Comparison of ENCODE assay signal across 8 cellular contexts in genomic region chr17:32486091-32486700, GRCh38. TPM values are rescaled to one million over a fixed set of nuclear protein-coding genes. Genes with fewer than 3 reads are reported as not detected.
A peak's percentile ranks its signal among the peaks of the same experiment; 100 is the strongest.
DNase-seq lines count a peak whose midpoint lies in the region; ATAC-seq and TF ChIP-seq lines count a peak whose summit lies in the region.

No MANE protein-coding gene starts in this region.

- H3K4me1 ChIP-seq in CD8-positive, alpha-beta memory T cell (ENCODE audit: insufficient read depth, low read length) = peaks cover 40% of the 10 kb centered on the region
- peaks cover 29% of the 10 kb centered on the region for H3K4me1 ChIP-seq in Panc1 (ENCODE audit: control insufficient read depth, insufficient read depth, low read length)

- peak; percentile 94 for ATAC-seq in Panc1

- CTCF ChIA-PET in CD8-positive, alpha-beta memory T cell (lab: Charles Lee) = interaction anchor here (0.9 to 6.7 kb wide), 5 partner anchors 10 to 391 kb away, joined by 3 to 44 read pairs (median 4); partner anchors contain the start of gene MYO1D
- CTCF ChIA-PET in Panc1 (lab: Charles Lee) = interaction anchor here (0.7 kb wide), 1 partner anchor 25 kb away, joined by 3 read pairs; no protein-coding TSS in a partner anchor

- peaks cover 0 to 3% of the 10 kb centered on the region in 2 donors for H3K27me3 Mint-ChIP-seq in CD8-positive, alpha-beta memory T cell

- H3K27ac Mint-ChIP-seq in CD8-positive, alpha-beta memory T cell = peak overlapping the region in 5 of 8 donors; percentile 42 to 92 (median 66)

- H3K4me3 Mint-ChIP-seq in CD8-positive, alpha-beta memory T cell = peak overlapping the region; percentile 75 to 86 (median 82)

- H3K9me2 ChIP-seq in neural cell (ENCODE audit: insufficient read depth, low read length) = no peaks in the 10 kb centered on the region

- peaks cover 10% of the 10 kb centered on the region for H4K20me1 ChIP-seq in neural cell (ENCODE audit: insufficient read depth)

- peak overlapping the region; percentile 19 for H2AFZ ChIP-seq in neural cell (ENCODE audit: low read depth, low read length)

- H3K4me3 ChIP-seq in CD8-positive, alpha-beta memory T cell (ENCODE audit: low read length) = no peak overlapping the region
- H3K4me3 ChIP-seq in Panc1 (ENCODE audit: low read depth in 2 of 2, low read length in 2 of 2) (peak overlapping the region; percentile 47 to 59), foreskin fibroblast (ENCODE audit: low read depth in 1 of 2, low read length in 2 of 2) (peak overlapping the region; percentile 41 to 48), neural cell (ENCODE audit: low read length) (peak overlapping the region; percentile 63)

- intact Hi-C loops in Panc1 (cut with micrococcal nuclease; ENCODE audit: unreplicated experiment) = no loop called here

- peaks cover 3% of the 10 kb centered on the region for H3F3A ChIP-seq in neural cell (ENCODE audit: insufficient read depth, low read length, poor library complexity, severe bottlenecking)

- H3K36me3 Mint-ChIP-seq in CD8-positive, alpha-beta memory T cell = peaks cover 0 to 39% (median 2%) of the 10 kb centered on the region in 3 donors

- no peak for TF ChIP-seq CTCF in GM20000 (IDR thresholded peaks at IDR 0.05; ENCODE audit: extremely low read depth, missing control alignments)
- no peak for TF ChIP-seq CTCF in Panc1 (IDR thresholded peaks at IDR 0.05)
- TF ChIP-seq CTCF in foreskin fibroblast (IDR thresholded peaks at IDR 0.05; ENCODE audit: low read depth, low read length) = no peak
- TF ChIP-seq CTCF in neural cell (IDR thresholded peaks at IDR 0.05; ENCODE audit: poor library complexity, severe bottlenecking) = peak; percentile 15

- peaks cover 35 to 41% (median 38%) of the 10 kb centered on the region in 3 donors for H3K4me1 Mint-ChIP-seq in CD8-positive, alpha-beta memory T cell

- peak overlapping the region; percentile 41 for H3K4me2 ChIP-seq in neural cell (ENCODE audit: low read length)

- H3K27ac ChIP-seq in CD8-positive, alpha-beta memory T cell (ENCODE audit: low read depth, low read length) = no peak overlapping the region
- H3K27ac ChIP-seq in Panc1 (ENCODE audit: low read length) (peak overlapping the region; percentile 84), neural cell (ENCODE audit: low read length) (peak overlapping the region; percentile 93)

- no peaks in the 10 kb centered on the region for H3K9me3 Mint-ChIP-seq in CD8-positive, alpha-beta memory T cell

- no peak for TF ChIP-seq EP300 in neural cell (conservative IDR thresholded peaks at IDR 0.05; ENCODE audit: poor library complexity, severe bottlenecking)

- in situ Hi-C loops in Panc1 (cut with HindIII; ENCODE audit: low pct_unique_long_range_greater_than_20kb, low sequenced_read_pairs) = no loop called here

- peak; percentile 61 to 75 (median 71) for DNase-seq in CD8-positive, alpha-beta memory T cell
- DNase-seq in GM20000 (ENCODE audit: low spot score) = peak; percentile 95
- peak; percentile 79 for DNase-seq in HuH-7.5 (ENCODE audit: low spot score)
- no peak for DNase-seq in Panc1 (ENCODE audit: low read depth, low spot score)
- DNase-seq in activated effector memory CD4-positive, alpha-beta T cell treated with Interleukin-2 at 50 U/mL for 16 hours = peak; percentile 65
- peak; percentile 76 to 89 for DNase-seq in foreskin fibroblast
- DNase-seq in superior temporal gyrus (ENCODE audit: extremely low spot score) = peak; percentile 89

- peak overlapping the region; percentile 96 for H3K9ac ChIP-seq in neural cell (ENCODE audit: low read length)

- no peaks in the 10 kb centered on the region for H3K27me3 ChIP-seq in CD8-positive, alpha-beta memory T cell (ENCODE audit: insufficient read depth, low read length, poor library complexity, severe bottlenecking)
- H3K27me3 ChIP-seq in Panc1 (ENCODE audit: control insufficient read depth, insufficient read depth, low read length) (no peaks in the 10 kb centered on the region), neural cell (ENCODE audit: insufficient read depth, low read depth, low read length) (no peaks in the 10 kb centered on the region)

- H3K9me3 ChIP-seq in CD8-positive, alpha-beta memory T cell (ENCODE audit: low read length) = no peaks in the 10 kb centered on the region
- H3K9me3 ChIP-seq in Panc1 (ENCODE audit: control insufficient read depth, insufficient read depth, low read depth, low read length) = no peaks in the 10 kb centered on the region
- H3K9me3 ChIP-seq in neural cell (ENCODE audit: low read length) = no peaks in the 10 kb centered on the region

- H3K79me2 ChIP-seq in neural cell (replicated peaks; ENCODE audit: insufficient read depth, low read length) = peaks cover 37% of the 10 kb centered on the region

- POLR2A ChIA-PET in CD8-positive, alpha-beta memory T cell (lab: Charles Lee) = interaction anchor here (0.9 to 1.6 kb wide), 3 partner anchors 23 to 34 kb away, joined by 3 to 23 read pairs (median 3); no protein-coding TSS in a partner anchor
- POLR2A ChIA-PET in Panc1 (lab: Charles Lee) = no interaction called here

- BruUV-seq in Panc1 (replicated peaks; lab: Mats Ljungman, UMichigan) = no TSS peak

- no peak for TF ChIP-seq RAD21 in neural cell (conservative IDR thresholded peaks at IDR 0.05)

- peaks cover 6% of the 10 kb centered on the region for H3K36me3 ChIP-seq in CD8-positive, alpha-beta memory T cell (ENCODE audit: insufficient read depth, low read length)
- H3K36me3 ChIP-seq in Panc1 (ENCODE audit: control insufficient read depth, insufficient read depth, low read length) (peaks cover 14% of the 10 kb centered on the region; the same call in 1 of the 2 replicates), neural cell (ENCODE audit: insufficient read depth, low read length) (peaks cover 21% of the 10 kb centered on the region)

TF ChIP-seq in neural cell, 6 proteins besides CTCF, POLR2A, EP300 and RAD21:
- TF ChIP-seq MXI1 (conservative IDR thresholded peaks at IDR 0.05; ENCODE audit: poor library complexity, severe bottlenecking) (peak; percentile 61), REST (IDR thresholded peaks at IDR 0.05; ENCODE audit: borderline replicate concordance) (no peak), POLR2AphosphoS5 (IDR thresholded peaks at IDR 0.05) (peak; percentile 69), SMC3 (conservative IDR thresholded peaks at IDR 0.05; ENCODE audit: poor library complexity) (peak; percentile 38)

RNA-seq across cellular contexts. Expression of gene CDK5R1, which starts 0.6 kb away (rescaled TPM):
- 1 to 10 TPM; 6.8 to 7.0 TPM for total RNA-seq in CD8-positive, alpha-beta memory T cell
- polyA plus RNA-seq in CD8-positive, alpha-beta memory T cell = 6.0 TPM
- 7.9 TPM for total RNA-seq in Panc1 (2021; ENCODE audit: unreplicated experiment)
- 6.8 TPM for polyA plus RNA-seq in Panc1 (2012; ENCODE audit: insufficient read length)
- 199 and 213 TPM in 2 replicates for polyA plus RNA-seq in neural cell
- polyA minus RNA-seq in neural cell = 271 and 294 TPM in 2 replicates

RNA-seq across cellular contexts. Expression of gene PSMD11, which starts 41.9 kb away (rescaled TPM):
- 100 to 1,000 TPM; 175 to 187 TPM for total RNA-seq in CD8-positive, alpha-beta memory T cell
- polyA plus RNA-seq in CD8-positive, alpha-beta memory T cell = 145 TPM
- total RNA-seq in Panc1 (2021; ENCODE audit: unreplicated experiment) = 212 TPM
- polyA plus RNA-seq in Panc1 (2012; ENCODE audit: insufficient read length) = 86.3 TPM
- polyA plus RNA-seq in neural cell = 43.9 and 54.1 TPM in 2 replicates
- 89.0 and 92.8 TPM in 2 replicates for polyA minus RNA-seq in neural cell
